ENCODE assay signal across 10 cellular contexts in genomic region chr10:18660816-18661431, GRCh38. TPM values are rescaled to one million over a fixed set of nuclear protein-coding genes. Genes with fewer than 3 reads are reported as not detected.
DNase-seq lines count a peak whose midpoint lies in the region; ATAC-seq, FAIRE-seq and TF ChIP-seq lines count a peak whose summit lies in the region.
"Had no signal": no experiment of that assay in that cellular context is flagged by ENCODE, and none has a peak within 500 bp of the region (broad histone marks: within the 10 kb centered on the region; RNA-seq: fewer than 3 reads in every experiment).

No MANE protein-coding gene starts in this region.

- intact Hi-C loops in testis (cut with DNase I; ENCODE audit: low total_unique reads) = no loop called here

- H3K9me3 Mint-ChIP-seq in activated naive CD4-positive, alpha-beta T cell treated with anti-CD3 and anti-CD28 coated beads, Interleukin-2, amount 10 ng/mL, durations not matched to agents 7 days and 5 days = no peaks in the 10 kb centered on the region

- CTCF ChIA-PET in activated naive CD4-positive, alpha-beta T cell treated with anti-CD3 and anti-CD28 coated beads, Interleukin-2, amount 10 ng/mL, durations not matched to agents 7 days and 5 days (lab: Charles Lee) = no interaction called here

- H3K27ac Mint-ChIP-seq in activated naive CD4-positive, alpha-beta T cell treated with anti-CD3 and anti-CD28 coated beads, Interleukin-2, amount 10 ng/mL, durations not matched to agents 7 days and 5 days = peak overlapping the region; percentile 72

- H3K9ac ChIP-seq in adipocyte (ENCODE audit: low read length) = peak overlapping the region; percentile 99

- H3K9me3 ChIP-seq in adipocyte (ENCODE audit: control insufficient read depth, low read length) (no peaks in the 10 kb centered on the region), testis (no peaks in the 10 kb centered on the region)

- no peak for FAIRE-seq in D721Med (lab: Jason Lieb, UNC)

- no peak for TF ChIP-seq POLR2A in testis (IDR thresholded peaks at IDR 0.05)

- TF ChIP-seq CTCF in kidney epithelial cell (IDR thresholded peaks at IDR 0.05; ENCODE audit: insufficient read depth, low read length, poor library complexity, severe bottlenecking) (no peak), testis (IDR thresholded peaks at IDR 0.05) (no peak), D721Med (IDR thresholded peaks at IDR 0.05; ENCODE audit: insufficient read depth, missing control alignments) (no peak)

- no peak for ATAC-seq in HG02642 (IDR thresholded peaks at IDR 0.05; ENCODE audit: poor library complexity, unreplicated experiment)

- H3K36me3 Mint-ChIP-seq in activated naive CD4-positive, alpha-beta T cell treated with anti-CD3 and anti-CD28 coated beads, Interleukin-2, amount 10 ng/mL, durations not matched to agents 7 days and 5 days = peaks cover 21% of the 10 kb centered on the region

- peak overlapping the region; percentile 99 for H3K4me3 ChIP-seq in adipocyte (ENCODE audit: low read length)
- peak overlapping the region; percentile 84 for H3K4me3 ChIP-seq in kidney epithelial cell (ENCODE audit: low read depth, low read length)
- peak overlapping the region in 1 of 2 donors; percentile 85 for H3K4me3 ChIP-seq in testis

- H3K27ac ChIP-seq in testis = peak overlapping the region; percentile 46 to 94

- peak overlapping the region; percentile 74 for H3K4me3 Mint-ChIP-seq in activated naive CD4-positive, alpha-beta T cell treated with anti-CD3 and anti-CD28 coated beads, Interleukin-2, amount 10 ng/mL, durations not matched to agents 7 days and 5 days

- no peaks in the 10 kb centered on the region for H3K36me3 ChIP-seq in adipocyte (ENCODE audit: control insufficient read depth, insufficient read depth, low read length, severe bottlenecking)
- no peaks in the 10 kb centered on the region for H3K36me3 ChIP-seq in kidney epithelial cell (ENCODE audit: control insufficient read depth, insufficient read depth, low read length)
- no peaks in the 10 kb centered on the region for H3K36me3 ChIP-seq in testis (ENCODE audit: low read depth, missing control alignments)

- H3K4me1 Mint-ChIP-seq in activated naive CD4-positive, alpha-beta T cell treated with anti-CD3 and anti-CD28 coated beads, Interleukin-2, amount 10 ng/mL, durations not matched to agents 7 days and 5 days = peaks cover 53% of the 10 kb centered on the region

- H3K4me1 ChIP-seq in adipocyte (ENCODE audit: control insufficient read depth, insufficient read depth, low read length) (peaks cover 15% of the 10 kb centered on the region), testis (peaks cover 25% of the 10 kb centered on the region)

- H3K27me3 ChIP-seq in adipocyte (replicated peaks; ENCODE audit: control insufficient read depth, insufficient read depth, low read length) = no peaks in the 10 kb centered on the region
- no peaks in the 10 kb centered on the region for H3K27me3 ChIP-seq in kidney epithelial cell (ENCODE audit: control insufficient read depth, insufficient read depth, low read length)
- no peaks in the 10 kb centered on the region for H3K27me3 ChIP-seq in testis

- no peaks in the 10 kb centered on the region for H3K27me3 Mint-ChIP-seq in activated naive CD4-positive, alpha-beta T cell treated with anti-CD3 and anti-CD28 coated beads, Interleukin-2, amount 10 ng/mL, durations not matched to agents 7 days and 5 days

- DNase-seq in activated naive CD4-positive, alpha-beta T cell treated with anti-CD3 and anti-CD28 coated beads, Interleukin-2, amount 10 ng/mL, durations not matched to agents 7 days and 5 days = no peak
- DNase-seq in activated naive CD4-positive, alpha-beta T cell (lab: John Stamatoyannopoulos, UW) = no peak
- DNase-seq in adipocyte (ENCODE audit: low read depth) (no peak), kidney epithelial cell (ENCODE audit: low read depth) (no peak), testis (no peak), OCI-M1 (lab: John Stamatoyannopoulos, UW) (no peak), D721Med (ENCODE audit: insufficient read length, low spot score) (no peak)
- DNase-seq: COR-L47, NCI-H1436 had no signal

- WGBS in testis, 2 donors = 54 to 73% methylated on average over 19 of the region's 19 CpGs

RNA-seq across cellular contexts. Expression of gene ARL5B, which starts 1.7 kb away (rescaled TPM):
- total RNA-seq in kidney epithelial cell (30.3 and 30.6 TPM in 2 replicates), testis (10 to 100 TPM; 16.8 to 18.3 TPM)
- polyA plus RNA-seq in testis (ENCODE audit: insufficient read depth, low read depth, low replicate concordance) = 9.4 TPM

RNA-seq across cellular contexts. Expression of gene NSUN6, which starts 9.5 kb away (rescaled TPM):
- total RNA-seq in kidney epithelial cell (6.6 TPM in 2 replicates), testis (10 to 100 TPM; 50.2 to 73.0 TPM)
- 34.7 TPM for polyA plus RNA-seq in testis (ENCODE audit: insufficient read depth, low read depth, low replicate concordance)
